Comparison of ENCODE assay signal across 10 cellular contexts in the genomic region with DNA sequence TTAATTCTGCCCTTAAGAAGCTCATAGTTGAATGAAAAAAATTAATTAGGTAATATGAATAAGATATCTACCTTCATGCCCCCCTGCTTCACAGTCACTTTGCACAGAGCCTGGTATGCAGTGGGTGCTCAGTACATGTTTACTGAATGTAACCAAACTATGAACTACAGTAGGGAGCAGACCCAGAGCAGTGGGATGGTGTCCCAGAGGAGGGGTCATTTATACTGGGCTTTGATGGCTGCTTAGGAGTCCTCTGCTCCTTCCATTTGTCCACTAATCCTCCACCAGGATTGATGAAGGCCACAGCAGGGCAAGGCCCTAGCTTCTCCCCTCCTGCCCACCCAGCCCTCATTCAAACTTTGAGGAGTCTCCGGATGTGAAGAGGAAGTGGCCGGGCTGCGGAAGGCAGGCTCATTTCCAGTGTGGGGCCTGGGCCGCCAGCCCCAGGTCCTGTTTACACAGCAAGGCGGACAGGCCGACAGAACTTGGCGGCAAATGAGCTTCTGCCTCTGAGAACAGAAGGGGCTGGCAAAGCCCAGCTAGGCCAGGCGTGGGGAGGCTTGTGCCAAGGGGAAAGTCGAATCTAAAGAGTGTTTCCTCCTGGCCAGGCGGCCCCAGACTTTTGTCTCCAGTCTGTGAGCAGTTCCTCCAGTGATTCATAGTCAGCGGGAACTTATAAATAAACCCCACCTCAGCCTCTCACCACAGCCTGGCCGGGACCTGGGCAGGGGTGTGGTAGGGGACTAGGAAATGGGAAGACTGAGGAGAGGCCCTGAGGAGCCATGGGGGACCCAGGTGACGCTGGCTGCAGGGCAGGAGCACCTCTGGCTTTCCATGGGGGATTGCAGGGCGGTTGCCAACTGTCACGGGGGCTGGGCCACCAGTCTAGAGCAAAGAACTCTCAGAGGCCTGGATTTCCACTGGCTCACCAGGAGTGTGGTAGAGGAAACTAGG. TPM values are rescaled to one million over a fixed set of nuclear protein-coding genes. Genes with fewer than 3 reads are reported as not detected.
A peak's percentile ranks its signal among the peaks of the same experiment; 100 is the strongest.
DNase-seq lines count a peak whose midpoint lies in the region; ATAC-seq, FAIRE-seq and TF ChIP-seq lines count a peak whose summit lies in the region.
"Had no signal": no experiment of that assay in that cellular context is flagged by ENCODE, and none has a peak within 500 bp of the region (broad histone marks: within the 10 kb centered on the region; RNA-seq: fewer than 3 reads in every experiment).

No MANE protein-coding gene starts in this region.

- no peak overlapping the region for H2AFZ ChIP-seq in K562 (ENCODE audit: low read depth, low read length)

- H3K9ac ChIP-seq in K562 (ENCODE audit: insufficient read depth in 1 of 2, low read depth in 2 of 2, low read length in 2 of 2) = peak overlapping the region; percentile 21 to 85; a peak in 3 of 4 replicates

- in situ Hi-C loops in K562 (cut with MboI) = loop anchor here (10.0 kb wide), 1 partner anchor 157 kb away; no protein-coding TSS in a partner anchor

- peak; percentile 33 for DNase-seq in DMS 273 (lab: John Stamatoyannopoulos, UW; ENCODE audit: unreplicated experiment)
- no peak for DNase-seq in DMS 273 treated with DMSO at 0.1 percent for 48 hours (lab: John Stamatoyannopoulos, UW)
- DNase-seq in K562 (ENCODE audit: extremely low read depth in 1 of 4, low spot score in 3 of 4) = no peak
- DNase-seq in left kidney (ENCODE audit: low read depth, low spot score) = peak; percentile 23
- DNase-seq in stomach = peak; percentile 91
- no peak for DNase-seq in NCI-H2196 (lab: John Stamatoyannopoulos, UW; ENCODE audit: unreplicated experiment)
- no peak for DNase-seq in activated effector memory CD4-positive, alpha-beta T cell treated with anti-CD3 and anti-CD28 coated beads, Interleukin-2, amount 50 U/mL, for 16 hours
- no peak for DNase-seq in NCI-H748 (lab: John Stamatoyannopoulos, UW; ENCODE audit: unreplicated experiment)

- FAIRE-seq in K562 (lab: Jason Lieb, UNC) = no peak

- H3K27ac ChIP-seq in K562 (ENCODE audit: extremely low read depth, low read depth, low read length) = peak overlapping the region; percentile 67; the same call in 2 of the 3 replicates
- peak overlapping the region; percentile 82 to 91 (median 89) for H3K27ac ChIP-seq in stomach
- H3K27ac ChIP-seq: 22Rv1, VCaP had no signal

- no peak for TF ChIP-seq EP300 in K562 (IDR thresholded peaks at IDR 0.05; ENCODE audit: low read length)
- TF ChIP-seq EP300 in stomach (IDR thresholded peaks at IDR 0.05) = no peak

- no peak for ATAC-seq in K562

- H3K9me3 ChIP-seq in K562 (replicated peaks; ENCODE audit: control insufficient read depth, insufficient read depth, low read depth, low read length) (no peaks in the 10 kb centered on the region), stomach (no peaks in the 10 kb centered on the region)

- H3K27me3 ChIP-seq in K562 (ENCODE audit: control insufficient read depth in 2 of 2, insufficient read depth in 2 of 2, low read length in 2 of 2) = no peaks in the 10 kb centered on the region
- H3K27me3 ChIP-seq in stomach = peaks cover 0 to 13% (median 6%) of the 10 kb centered on the region in 3 donors

- H4K20me1 ChIP-seq in K562 (replicated peaks; ENCODE audit: control insufficient read depth, insufficient read depth, low read length) = peaks cover 5% of the 10 kb centered on the region; the same call in 1 of the 2 replicates

- H3K36me3 ChIP-seq in K562 (ENCODE audit: control insufficient read depth, insufficient read depth, low read length) = peaks cover 73% of the 10 kb centered on the region
- no peaks in the 10 kb centered on the region for H3K36me3 ChIP-seq in stomach

- no peak overlapping the region for H3K4me3 ChIP-seq in K562
- H3K4me3 ChIP-seq in stomach = no peak overlapping the region

- POLR2A ChIA-PET in K562 (lab: Yijun Ruan, JAX) = interaction anchor here (0.6 to 1.2 kb wide), 6 partner anchors 17 to 935 kb away, joined by 3 to 6 read pairs (median 4); no protein-coding TSS in a partner anchor

- H3K4me1 ChIP-seq in K562 (replicated peaks in 1 of 2; ENCODE audit: control insufficient read depth in 2 of 2, insufficient read depth in 2 of 2, low read length in 2 of 2) (peaks cover 45 to 50% of the 10 kb centered on the region in 2 experiments), stomach (peaks cover 43 to 72% (median 59%) of the 10 kb centered on the region in 4 donors)

- H3K4me2 ChIP-seq in K562 (ENCODE audit: insufficient read depth, low read length) = 0 out of 2 replicates have a peak overlapping the region, but pooled peaks have one; percentile 9

- no peak for TF ChIP-seq POLR2A in K562 (conservative IDR thresholded peaks at IDR 0.05)
- TF ChIP-seq POLR2A in stomach (IDR thresholded peaks at IDR 0.05) = no peak

- intact Hi-C loops in K562 (cut with micrococcal nuclease) = loop anchor here (2.0 to 5.0 kb wide), 3 partner anchors 35 to 235 kb away; no protein-coding TSS in a partner anchor
- intact Hi-C loops in stomach (cut with DNase I; ENCODE audit: low total_unique reads) = no loop called here

- peaks cover 92% of the 10 kb centered on the region for H3K79me2 ChIP-seq in K562 (ENCODE audit: control insufficient read depth, insufficient read depth, low read length)

- WGBS in K562 (ENCODE audit: insufficient coverage, low coverage, missing lambda C conversion rate) = 52% methylated on average over 14 of the region's 15 CpGs
- 11 to 30% (median 18%) methylated on average over 14 to 15 of the region's 15 CpGs for WGBS in stomach, 5 donors

- BruUV-seq in K562 (replicated peaks; lab: Mats Ljungman, UMichigan) = no TSS peak

- CTCF ChIA-PET in K562 (lab: Yijun Ruan, JAX; ENCODE audit: low intra/inter-chr PET ratio) = no interaction called here

- TF ChIP-seq RAD21 in K562 (CRISPR knock-in tag; conservative IDR thresholded peaks at IDR 0.05 in 1 of 2, IDR thresholded peaks at IDR 0.05 in 1 of 2) = no peak

- H3K9me1 ChIP-seq in K562 (ENCODE audit: control insufficient read depth, insufficient read depth, low read length) = no peaks in the 10 kb centered on the region

- TF ChIP-seq CTCF in K562 (IDR thresholded peaks at IDR 0.05 in 2 of 3, conservative IDR thresholded peaks at IDR 0.05 in 1 of 3; ENCODE audit: insufficient read depth in 2 of 3, low read depth in 1 of 3, low read length in 3 of 3) (no peak), stomach (IDR thresholded peaks at IDR 0.05) (no peak)

TF ChIP-seq in K562, 482 proteins besides CTCF, POLR2A, EP300 and RAD21 (continues in another document):
- no peak for TF ChIP-seq ZNF778 (CRISPR knock-in tag; IDR thresholded peaks at IDR 0.05)
- TF ChIP-seq, protein P1, sequence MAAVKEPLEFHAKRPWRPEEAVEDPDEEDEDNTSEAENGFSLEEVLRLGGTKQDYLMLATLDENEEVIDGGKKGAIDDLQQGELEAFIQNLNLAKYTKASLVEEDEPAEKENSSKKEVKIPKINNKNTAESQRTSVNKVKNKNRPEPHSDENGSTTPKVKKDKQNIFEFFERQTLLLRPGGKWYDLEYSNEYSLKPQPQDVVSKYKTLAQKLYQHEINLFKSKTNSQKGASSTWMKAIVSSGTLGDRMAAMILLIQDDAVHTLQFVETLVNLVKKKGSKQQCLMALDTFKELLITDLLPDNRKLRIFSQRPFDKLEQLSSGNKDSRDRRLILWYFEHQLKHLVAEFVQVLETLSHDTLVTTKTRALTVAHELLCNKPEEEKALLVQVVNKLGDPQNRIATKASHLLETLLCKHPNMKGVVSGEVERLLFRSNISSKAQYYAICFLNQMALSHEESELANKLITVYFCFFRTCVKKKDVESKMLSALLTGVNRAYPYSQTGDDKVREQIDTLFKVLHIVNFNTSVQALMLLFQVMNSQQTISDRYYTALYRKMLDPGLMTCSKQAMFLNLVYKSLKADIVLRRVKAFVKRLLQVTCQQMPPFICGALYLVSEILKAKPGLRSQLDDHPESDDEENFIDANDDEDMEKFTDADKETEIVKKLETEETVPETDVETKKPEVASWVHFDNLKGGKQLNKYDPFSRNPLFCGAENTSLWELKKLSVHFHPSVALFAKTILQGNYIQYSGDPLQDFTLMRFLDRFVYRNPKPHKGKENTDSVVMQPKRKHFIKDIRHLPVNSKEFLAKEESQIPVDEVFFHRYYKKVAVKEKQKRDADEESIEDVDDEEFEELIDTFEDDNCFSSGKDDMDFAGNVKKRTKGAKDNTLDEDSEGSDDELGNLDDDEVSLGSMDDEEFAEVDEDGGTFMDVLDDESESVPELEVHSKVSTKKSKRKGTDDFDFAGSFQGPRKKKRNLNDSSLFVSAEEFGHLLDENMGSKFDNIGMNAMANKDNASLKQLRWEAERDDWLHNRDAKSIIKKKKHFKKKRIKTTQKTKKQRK (IDR thresholded peaks at IDR 0.05; ENCODE audit: borderline replicate concordance, low read depth, low read length) = no peak
- TF ChIP-seq, protein P2, sequence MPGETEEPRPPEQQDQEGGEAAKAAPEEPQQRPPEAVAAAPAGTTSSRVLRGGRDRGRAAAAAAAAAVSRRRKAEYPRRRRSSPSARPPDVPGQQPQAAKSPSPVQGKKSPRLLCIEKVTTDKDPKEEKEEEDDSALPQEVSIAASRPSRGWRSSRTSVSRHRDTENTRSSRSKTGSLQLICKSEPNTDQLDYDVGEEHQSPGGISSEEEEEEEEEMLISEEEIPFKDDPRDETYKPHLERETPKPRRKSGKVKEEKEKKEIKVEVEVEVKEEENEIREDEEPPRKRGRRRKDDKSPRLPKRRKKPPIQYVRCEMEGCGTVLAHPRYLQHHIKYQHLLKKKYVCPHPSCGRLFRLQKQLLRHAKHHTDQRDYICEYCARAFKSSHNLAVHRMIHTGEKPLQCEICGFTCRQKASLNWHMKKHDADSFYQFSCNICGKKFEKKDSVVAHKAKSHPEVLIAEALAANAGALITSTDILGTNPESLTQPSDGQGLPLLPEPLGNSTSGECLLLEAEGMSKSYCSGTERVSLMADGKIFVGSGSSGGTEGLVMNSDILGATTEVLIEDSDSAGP (CRISPR knock-in tag; IDR thresholded peaks at IDR 0.05) = no peak

RNA-seq across cellular contexts. Expression of a gene that starts 51.6 kb away (rescaled TPM):
- not detected in 2 replicates for total RNA-seq in K562 (2011; cell fraction: chromatin; rRNA removed; ENCODE audit: low replicate concordance)
- total RNA-seq in K562 (2011; cell fraction: nucleolus; rRNA removed) = 0.17 TPM in 1 of 2 replicates, not detected in the other
- total RNA-seq in K562 (2011; cell fraction: nucleoplasm; rRNA removed) = not detected in 2 replicates
- total RNA-seq in K562 (2014; rRNA removed) = not detected in 2 replicates
- total RNA-seq in K562 (2014; rRNA removed; fragmentation: Illumina TruSeq; extraction: Trizol) = not detected in 2 replicates
- total RNA-seq in K562 (2015; rRNA removed; fragmentation: Illumina TruSeq; extraction: Trizol) = not detected in 2 replicates
- not detected in 2 replicates for total RNA-seq in K562 (2021)
- 0.03 and 0.08 TPM in 2 replicates for polyA plus RNA-seq in K562 (2011; rRNA removed)
- polyA plus RNA-seq in K562 (2011; cell fraction: cytosol; rRNA removed) = 0.03 and 0.06 TPM in 2 replicates
- 0.23 TPM in 1 of 2 replicates, not detected in the other for polyA plus RNA-seq in K562 (2011; cell fraction: nucleus; rRNA removed)
- polyA plus RNA-seq in K562 (2012) = 0.12 and 0.21 TPM in 2 replicates
- polyA plus RNA-seq in K562 (2014; fragmentation: Illumina TruSeq; extraction: Trizol) = not detected in 2 replicates
- under 1 TPM; 0.17 to 0.31 TPM for polyA plus RNA-seq in K562 (2014; fragmentation: Nextera tagmentation; extraction: Ambion mirVana)
- polyA plus RNA-seq in K562 (2014; rRNA removed) = not detected in 2 replicates
- not detected in 2 replicates for polyA minus RNA-seq in K562 (2011; rRNA and poly(A)+ RNA removed)
- not detected in 2 replicates for polyA minus RNA-seq in K562 (2011; cell fraction: cytosol; rRNA and poly(A)+ RNA removed)
- not detected in 2 replicates for polyA minus RNA-seq in K562 (2011; cell fraction: nucleus; rRNA and poly(A)+ RNA removed)
- total RNA-seq in stomach = not detected
- not detected for polyA plus RNA-seq in stomach

Comparison
In these comparisons a context has a peak if more than half of its experiments do, and no peak if none do; other contexts are left out.
1. DNase-seq: peak in DMS 273 (single experiment), left kidney (single experiment) and stomach (single experiment); none in DMS 273 treated with DMSO at 0.1 percent for 48 hours (single experiment), K562 (0 of 4), NCI-H2196 (single experiment), activated effector memory CD4-positive, alpha-beta T cell treated with anti-CD3 and anti-CD28 coated beads, Interleukin-2, amount 50 U/mL, for 16 hours (single experiment) and NCI-H748 (single experiment).